ENCODE assay signal across 9 cellular contexts in the genomic region with DNA sequence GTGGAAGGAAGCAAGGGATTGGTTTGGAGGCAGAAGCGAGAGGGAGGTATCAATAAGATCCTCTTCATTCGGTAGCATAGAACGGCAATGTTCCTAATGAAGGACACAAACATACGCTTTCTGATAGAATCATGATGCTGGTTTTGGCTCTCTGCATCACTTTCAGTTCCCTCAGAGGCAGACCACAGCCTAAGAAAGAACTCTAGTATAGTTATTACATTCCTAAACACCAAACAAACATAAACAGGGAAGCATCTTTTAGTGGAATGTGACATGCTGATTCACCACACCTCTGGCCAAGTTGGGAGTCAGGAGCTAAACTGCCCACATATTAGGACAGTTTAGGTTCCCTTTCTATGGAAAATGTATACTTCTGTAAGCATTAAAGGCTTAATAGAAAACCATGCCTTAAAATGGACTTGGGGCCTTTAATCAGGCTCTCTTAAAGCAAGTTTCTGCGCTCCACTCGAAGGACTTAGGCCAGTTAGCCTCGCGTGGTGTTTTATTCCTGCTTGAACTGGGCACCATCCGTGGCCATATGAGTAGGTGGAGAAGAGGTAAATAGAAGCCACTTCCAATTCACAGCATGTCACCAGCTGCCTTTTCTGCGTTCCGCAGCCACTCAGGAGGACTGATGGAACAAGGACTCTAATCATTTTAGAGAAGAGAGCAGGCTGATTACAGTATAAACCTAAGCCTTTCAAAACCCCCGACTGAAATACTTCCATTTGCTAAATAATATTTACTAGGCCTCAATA. TPM values are rescaled to one million over a fixed set of nuclear protein-coding genes. Genes with fewer than 3 reads are reported as not detected.
DNase-seq lines count a peak whose midpoint lies in the region; ATAC-seq, FAIRE-seq and TF ChIP-seq lines count a peak whose summit lies in the region.
"Had no signal": no experiment of that assay in that cellular context is flagged by ENCODE, and none has a peak within 500 bp of the region (broad histone marks: within the 10 kb centered on the region; RNA-seq: fewer than 3 reads in every experiment).

No MANE protein-coding gene starts in this region.

- TF ChIP-seq CTCF in GM10248 (IDR thresholded peaks at IDR 0.05; ENCODE audit: control extremely low read depth, extremely low read depth, low read depth, missing control alignments) (no peak), lower lobe of right lung (IDR thresholded peaks at IDR 0.05) (no peak), D721Med (IDR thresholded peaks at IDR 0.05; ENCODE audit: insufficient read depth, missing control alignments) (no peak), ovary (IDR thresholded peaks at IDR 0.05) (no peak)

- POLR2A ChIA-PET in GM10248 (lab: Yijun Ruan, JAX) = no interaction called here
- POLR2A ChIA-PET in HEK293T (lab: Yijun Ruan, JAX) = no interaction called here

- no peak for TF ChIP-seq EP300 in ovary (IDR thresholded peaks at IDR 0.05)

- DNase-seq in GM10248 (ENCODE audit: extremely low spot score) (peak; percentile 30), NOMO-1 treated with DMSO at 0.1 percent for 48 hours (lab: John Stamatoyannopoulos, UW; ENCODE audit: unreplicated experiment) (peak; percentile 63), lower lobe of right lung (no peak), D721Med (ENCODE audit: insufficient read length, low spot score) (no peak), HEK293T (ENCODE audit: extremely low spot score) (no peak), NCI-H146 treated with DMSO at 0.1 percent for 48 hours (lab: John Stamatoyannopoulos, UW; ENCODE audit: unreplicated experiment) (no peak), ovary (no peak)

- intact Hi-C loops in lower lobe of right lung (cut with DNase I) (no loop called here), ovary (cut with DNase I) (no loop called here)

- no peak for FAIRE-seq in D721Med (lab: Jason Lieb, UNC)
- FAIRE-seq: RCC 7860 had no signal

- H3K27me3 ChIP-seq in lower lobe of right lung (ENCODE audit: low read depth) (no peaks in the 10 kb centered on the region), ovary (no peaks in the 10 kb centered on the region)

- no peaks in the 10 kb centered on the region for H3K4me1 ChIP-seq in lower lobe of right lung
- no peaks in the 10 kb centered on the region for H3K4me1 ChIP-seq in ovary (ENCODE audit: insufficient read depth)

- H3K27ac ChIP-seq in lower lobe of right lung = peak overlapping the region; percentile 31
- peak overlapping the region in 1 of 2 donors; percentile 19 for H3K27ac ChIP-seq in ovary

- CTCF ChIA-PET in GM10248 (lab: Yijun Ruan, JAX) = interaction anchor here (1.0 to 2.1 kb wide), 4 partner anchors 14 to 440 kb away, joined by 3 to 9 read pairs (median 3); no protein-coding TSS in a partner anchor
- CTCF ChIA-PET in HEK293T (lab: Yijun Ruan, JAX) = no interaction called here

- H3K9me3 ChIP-seq in lower lobe of right lung = no peaks in the 10 kb centered on the region
- H3K9me3 ChIP-seq in ovary = no peaks in the 10 kb centered on the region

- no peak for TF ChIP-seq POLR2A in ovary (IDR thresholded peaks at IDR 0.05)

- 33 to 54% (median 41%) methylated on average over 12 of the region's 12 CpGs for WGBS in ovary, 3 donors

- H3K36me3 ChIP-seq in lower lobe of right lung (peaks cover 17% of the 10 kb centered on the region), ovary (no peaks in the 10 kb centered on the region)

- no peak overlapping the region for H3K4me3 ChIP-seq in lower lobe of right lung
- H3K4me3 ChIP-seq in ovary = no peak overlapping the region

- ATAC-seq in GM21576 (IDR thresholded peaks at IDR 0.05; ENCODE audit: unreplicated experiment) (peak; percentile 63), lower lobe of right lung (peak; percentile 39 to 50)

TF ChIP-seq in HEK293T, 16 proteins besides CTCF, POLR2A, EP300 and RAD21:
- TF ChIP-seq ELF4 (IDR thresholded peaks at IDR 0.05) (no peak), FOXM1 (IDR thresholded peaks at IDR 0.05; ENCODE audit: borderline replicate concordance) (no peak), FOXA1 (IDR thresholded peaks at IDR 0.05) (no peak), ARNT (IDR thresholded peaks at IDR 0.05) (no peak), SP1 (IDR thresholded peaks at IDR 0.05) (no peak), FOXK2 (IDR thresholded peaks at IDR 0.05) (no peak), NFRKB (IDR thresholded peaks at IDR 0.05) (no peak), SUZ12 (IDR thresholded peaks at IDR 0.05) (no peak), ZNF384 (IDR thresholded peaks at IDR 0.05) (no peak), TARDBP (IDR thresholded peaks at IDR 0.05) (no peak), BHLHE40 (IDR thresholded peaks at IDR 0.05; ENCODE audit: borderline replicate concordance) (no peak), LEF1 (IDR thresholded peaks at IDR 0.05; ENCODE audit: borderline replicate concordance) (no peak), CTBP1 (IDR thresholded peaks at IDR 0.05; ENCODE audit: borderline replicate concordance) (no peak), HDGF (IDR thresholded peaks at IDR 0.05; ENCODE audit: borderline replicate concordance) (no peak), L3MBTL2 (conservative IDR thresholded peaks at IDR 0.05) (no peak)
- TF ChIP-seq, protein P1, sequence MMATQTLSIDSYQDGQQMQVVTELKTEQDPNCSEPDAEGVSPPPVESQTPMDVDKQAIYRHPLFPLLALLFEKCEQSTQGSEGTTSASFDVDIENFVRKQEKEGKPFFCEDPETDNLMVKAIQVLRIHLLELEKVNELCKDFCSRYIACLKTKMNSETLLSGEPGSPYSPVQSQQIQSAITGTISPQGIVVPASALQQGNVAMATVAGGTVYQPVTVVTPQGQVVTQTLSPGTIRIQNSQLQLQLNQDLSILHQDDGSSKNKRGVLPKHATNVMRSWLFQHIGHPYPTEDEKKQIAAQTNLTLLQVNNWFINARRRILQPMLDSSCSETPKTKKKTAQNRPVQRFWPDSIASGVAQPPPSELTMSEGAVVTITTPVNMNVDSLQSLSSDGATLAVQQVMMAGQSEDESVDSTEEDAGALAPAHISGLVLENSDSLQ (IDR thresholded peaks at IDR 0.05) = no peak

RNA-seq across cellular contexts. Expression of gene CD47, which starts 53.7 kb away (rescaled TPM):
- 222 TPM for total RNA-seq in lower lobe of right lung
- 100 to 1,000 TPM in 1 of 7 donors, 10 to 100 TPM in 6; 48.9 to 137 (median 55.8) TPM for total RNA-seq in ovary
- 100 to 1,000 TPM in 1 of 2 donors, 10 to 100 TPM in 1; 24.1 to 148 TPM for polyA plus RNA-seq in ovary

Comparison
In these comparisons a context has a peak if more than half of its experiments do, and no peak if none do; other contexts are left out.
1. DNase-seq: peak in GM10248 (single experiment) and NOMO-1 treated with DMSO at 0.1 percent for 48 hours (single experiment); none in lower lobe of right lung (single experiment), D721Med (single experiment), HEK293T (single experiment), NCI-H146 treated with DMSO at 0.1 percent for 48 hours (single experiment) and ovary (0 of 5).